In genomic region chr13:79311456-79311855, GRCh38 we compare ENCODE assay signal across 16 cellular contexts.
"Had no signal": no experiment of that assay in that cellular context is flagged by ENCODE, and none has a peak within 500 bp of the region (broad histone marks: within the 10 kb centered on the region; RNA-seq: fewer than 3 reads in every experiment).

No MANE protein-coding gene starts in this region.

- H3K4me3 ChIP-seq: body of pancreas, heart left ventricle, left ventricle myocardium inferior, right atrium auricular region, skin epidermis, tibial artery, uterus had no signal

- H3K4me3 Mint-ChIP-seq: activated CD8-positive, alpha-beta T cell treated with anti-CD3 and anti-CD28 coated beads for 36 hours; central memory CD8-positive, alpha-beta T cell; dendritic cell treated with granulocyte-macrophage colony-stimulating factor and Interleukin-4, amounts not matched to agents 40 ng/mL and 50 ng/mL, for 4 days had no signal

- H3K4me1 ChIP-seq: right atrium auricular region, uterus had no signal

- H3K9me3 Mint-ChIP-seq: activated CD8-positive, alpha-beta T cell treated with anti-CD3 and anti-CD28 coated beads for 36 hours; central memory CD8-positive, alpha-beta T cell; dendritic cell treated with granulocyte-macrophage colony-stimulating factor and Interleukin-4, amounts not matched to agents 40 ng/mL and 50 ng/mL, for 4 days had no signal

- H3K27ac ChIP-seq: body of pancreas, heart left ventricle, left ventricle myocardium inferior, right atrium auricular region, skin epidermis, tibial artery, uterus had no signal

- DNase-seq: activated CD4-positive, alpha-beta T cell treated with anti-CD3 and anti-CD28 coated beads for 4 hours; activated CD8-positive, alpha-beta memory T cell treated with anti-CD3 and anti-CD28 coated beads, Interleukin-2, amount 50 U/mL, for 4 hours; activated CD8-positive, alpha-beta T cell treated with anti-CD3 and anti-CD28 coated beads for 36 hours; activated naive CD4-positive, alpha-beta T cell treated with Interleukin-2 at 50 U/mL for 16 hours; body of pancreas; heart left ventricle; islet precursor cell; left ventricle myocardium inferior; mesendoderm; tibial artery; uterus had no signal

- H3K27ac Mint-ChIP-seq: activated CD8-positive, alpha-beta T cell treated with anti-CD3 and anti-CD28 coated beads for 36 hours; dendritic cell treated with granulocyte-macrophage colony-stimulating factor and Interleukin-4, amounts not matched to agents 40 ng/mL and 50 ng/mL, for 4 days had no signal

- H3K27me3 Mint-ChIP-seq: activated CD8-positive, alpha-beta T cell treated with anti-CD3 and anti-CD28 coated beads for 36 hours; central memory CD8-positive, alpha-beta T cell; dendritic cell treated with granulocyte-macrophage colony-stimulating factor and Interleukin-4, amounts not matched to agents 40 ng/mL and 50 ng/mL, for 4 days had no signal

- ATAC-seq: activated CD8-positive, alpha-beta T cell treated with anti-CD3 and anti-CD28 coated beads for 36 hours; body of pancreas; esophagus mucosa; heart left ventricle had no signal

- H3K27me3 ChIP-seq: body of pancreas, heart left ventricle, right atrium auricular region, tibial artery, uterus had no signal

- H3K36me3 ChIP-seq: left ventricle myocardium inferior, right atrium auricular region, uterus had no signal

- H3K9me3 ChIP-seq: body of pancreas, heart left ventricle, left ventricle myocardium inferior, right atrium auricular region, tibial artery, uterus had no signal
